ENCODE assay signal across 25 cellular contexts in genomic region chr1:3548895-3549294, GRCh38.
A peak's percentile ranks its signal among the peaks of the same experiment; 100 is the strongest.
DNase-seq lines count a peak whose midpoint lies in the region; ATAC-seq and TF ChIP-seq lines count a peak whose summit lies in the region.
"Had no signal": no experiment of that assay in that cellular context is flagged by ENCODE, and none has a peak within 500 bp of the region (broad histone marks: within the 10 kb centered on the region; RNA-seq: fewer than 3 reads in every experiment).

No MANE protein-coding gene starts in this region.

- CTCF ChIA-PET in IMR-90 (lab: Yijun Ruan, JAX): interaction anchor here (1.8 kb wide), 1 partner anchor 70 kb away, joined by 4 read pairs; no protein-coding TSS in a partner anchor
- CTCF ChIA-PET in activated CD4-positive, alpha-beta memory T cell treated with anti-CD3 and anti-CD28 coated beads, Interleukin-2, amount 10 ng/mL, durations not matched to agents 7 days and 5 days (lab: Charles Lee): no interaction called here

- intact Hi-C loops in IMR-90 (cut with micrococcal nuclease): no loop called here

- no peak for TF ChIP-seq POLR2A in IMR-90 (IDR thresholded peaks at IDR 0.05; ENCODE audit: low read depth, low read length)

- H3K23ac ChIP-seq in IMR-90 (ENCODE audit: low read depth, low read length) (no peak overlapping the region), neuronal stem cell (ENCODE audit: low read depth, low read length, poor library complexity) (no peak overlapping the region)

- no peak overlapping the region for H4K5ac ChIP-seq in IMR-90 (ENCODE audit: low read depth, low read length)

- WGBS in IMR-90 (ENCODE audit: extremely low coverage in 2 of 2, insufficient read length in 1 of 2), 2 experiments: no CpG with 5 or more reads among the region's 15 CpGs
- WGBS in neuronal stem cell (ENCODE audit: extremely low coverage in 2 of 2, insufficient read length in 2 of 2, insufficient replicate concordance in 1 of 2), 2 donors: no CpG with 5 or more reads among the region's 15 CpGs

- ATAC-seq in IMR-90 (ENCODE audit: low read depth): no peak
- ATAC-seq in HG02759 (IDR thresholded peaks at IDR 0.05; ENCODE audit: unreplicated experiment): no peak
- ATAC-seq: GM12878 had no signal

- H3K4me3 ChIP-seq in IMR-90 (ENCODE audit: insufficient read depth, low read depth, low read length): no peak overlapping the region
- H3K4me3 ChIP-seq in NT2/D1 (ENCODE audit: insufficient read length, low read depth): no peak overlapping the region
- no peak overlapping the region for H3K4me3 ChIP-seq in neuronal stem cell (ENCODE audit: low read length in 2 of 2)
- H3K4me3 ChIP-seq in coronary artery: no peak overlapping the region
- H3K4me3 ChIP-seq: BLaER1, GM12878 had no signal

- H3K27ac Mint-ChIP-seq in activated CD4-positive, alpha-beta memory T cell treated with anti-CD3 and anti-CD28 coated beads, Interleukin-2, amount 10 ng/mL, durations not matched to agents 7 days and 5 days: no peak overlapping the region
- H3K27ac Mint-ChIP-seq: CD14-positive monocyte; CD4-positive, alpha-beta memory T cell; CD4-positive, CD25-positive, alpha-beta regulatory T cell; CD8-positive, alpha-beta memory T cell had no signal

- no peak overlapping the region for H3K56ac ChIP-seq in IMR-90 (ENCODE audit: extremely low read depth, insufficient read depth, low read length)

- BruUV-seq in IMR-90 (replicated peaks; lab: Mats Ljungman, UMichigan): no TSS peak

- H4K91ac ChIP-seq in IMR-90 (ENCODE audit: insufficient read depth, low read depth, low read length) (no peak overlapping the region), neuronal stem cell (ENCODE audit: low read depth, low read length, poor library complexity) (no peak overlapping the region)

- H3K14ac ChIP-seq in IMR-90 (replicated peaks; ENCODE audit: low read depth, low read length): no peak overlapping the region
- H3K14ac ChIP-seq in neuronal stem cell (ENCODE audit: low read length): no peak overlapping the region

- H3K4me3 Mint-ChIP-seq in activated CD4-positive, alpha-beta memory T cell treated with anti-CD3 and anti-CD28 coated beads, Interleukin-2, amount 10 ng/mL, durations not matched to agents 7 days and 5 days: no peak overlapping the region
- H3K4me3 Mint-ChIP-seq: CD14-positive monocyte; CD4-positive, alpha-beta memory T cell; CD4-positive, CD25-positive, alpha-beta regulatory T cell; CD8-positive, alpha-beta memory T cell had no signal

- H3K18ac ChIP-seq in IMR-90 (ENCODE audit: low read depth, low read length): no peak overlapping the region
- H3K18ac ChIP-seq in neuronal stem cell (ENCODE audit: low read length): peak overlapping the region; percentile 38

- no peak overlapping the region for H2BK120ac ChIP-seq in IMR-90 (ENCODE audit: low read depth, low read length)
- no peak overlapping the region for H2BK120ac ChIP-seq in neuronal stem cell (ENCODE audit: low read depth, low read length)

- H3K4me2 ChIP-seq in IMR-90 (ENCODE audit: low read depth, low read length): no peak overlapping the region
- H3K4me2 ChIP-seq in neuronal stem cell (ENCODE audit: insufficient read depth, low read length, poor library complexity, severe bottlenecking): no peak overlapping the region

- no peak overlapping the region for H2BK5ac ChIP-seq in IMR-90 (ENCODE audit: low read depth, low read length, poor library complexity, severe bottlenecking)
- H2BK5ac ChIP-seq in neuronal stem cell (ENCODE audit: low read length): no peak overlapping the region

- H3K36me3 ChIP-seq in IMR-90 (ENCODE audit: control insufficient read depth, insufficient read depth, low read length): no peaks in the 10 kb centered on the region
- H3K36me3 ChIP-seq in NT2/D1 (ENCODE audit: insufficient read depth, insufficient read length, low read length): no peaks in the 10 kb centered on the region
- H3K36me3 ChIP-seq in neuronal stem cell (replicated peaks in 1 of 2; ENCODE audit: control insufficient read depth in 2 of 2, insufficient read depth in 2 of 2, low read length in 2 of 2): no peaks in the 10 kb centered on the region
- H3K36me3 ChIP-seq: BE2C had no signal

- DNase-seq in IMR-90 (no peak), NT2/D1 (ENCODE audit: low read depth, low spot score) (no peak), neuronal stem cell (ENCODE audit: low spot score) (no peak), anterior cingulate cortex (lab: John Stamatoyannopoulos, UW) (no peak), coronary artery (ENCODE audit: low spot score) (no peak)
- no peak for DNase-seq in activated CD4-positive, alpha-beta memory T cell treated with anti-CD3 and anti-CD28 coated beads, Interleukin-2, amount 10 ng/mL, durations not matched to agents 7 days and 5 days
- DNase-seq: 8988T; ACHN; BE2C; C1 segment of cervical spinal cord; CD4-positive, alpha-beta memory T cell; CD4-positive, CD25-positive, alpha-beta regulatory T cell; CD8-positive, alpha-beta memory T cell; COR-L47; DMS 273 treated with DMSO at 0.1 percent for 48 hours; DMS153; DMS53; DMS79; DND-41; GDM1 had no signal

- H3K27me3 ChIP-seq in IMR-90 (ENCODE audit: control insufficient read depth, insufficient read depth, low read length): peaks cover 1% of the 10 kb centered on the region; the same call in 1 of the 2 replicates
- H3K27me3 ChIP-seq in NT2/D1 (ENCODE audit: insufficient read depth, insufficient read length): no peaks in the 10 kb centered on the region
- H3K27me3 ChIP-seq in neuronal stem cell (ENCODE audit: control insufficient read depth in 3 of 3, insufficient read depth in 3 of 3, low read depth in 1 of 3, low read length in 3 of 3): no peaks in the 10 kb centered on the region
- H3K27me3 ChIP-seq: BE2C, BLaER1 had no signal

- TF ChIP-seq CTCF in IMR-90 (conservative IDR thresholded peaks at IDR 0.05; ENCODE audit: low read depth, low read length) (no peak), VCaP (conservative IDR thresholded peaks at IDR 0.05) (no peak), coronary artery (IDR thresholded peaks at IDR 0.05) (no peak)

- H3K36me3 Mint-ChIP-seq in activated CD4-positive, alpha-beta memory T cell treated with anti-CD3 and anti-CD28 coated beads, Interleukin-2, amount 10 ng/mL, durations not matched to agents 7 days and 5 days (ENCODE audit: low read depth): no peaks in the 10 kb centered on the region
- H3K36me3 Mint-ChIP-seq: CD14-positive monocyte; CD4-positive, alpha-beta memory T cell; CD4-positive, CD25-positive, alpha-beta regulatory T cell; CD8-positive, alpha-beta memory T cell had no signal

- POLR2A ChIA-PET in IMR-90 (lab: Charles Lee; ENCODE audit: unreplicated experiment): no interaction called here
- POLR2A ChIA-PET in activated CD4-positive, alpha-beta memory T cell treated with anti-CD3 and anti-CD28 coated beads, Interleukin-2, amount 10 ng/mL, durations not matched to agents 7 days and 5 days (lab: Charles Lee): no interaction called here

- no peaks in the 10 kb centered on the region for H4K20me1 ChIP-seq in IMR-90 (ENCODE audit: insufficient read depth, low read length)

- no peak overlapping the region for H4K8ac ChIP-seq in IMR-90 (ENCODE audit: low read depth in 2 of 2, low read length in 2 of 2)
- no peak overlapping the region for H4K8ac ChIP-seq in neuronal stem cell (ENCODE audit: low read depth, low read length)

- H2AFZ ChIP-seq in IMR-90 (replicated peaks; ENCODE audit: low read length, poor library complexity) (no peak overlapping the region), neuronal stem cell (ENCODE audit: low read length) (no peak overlapping the region)

- H2BK15ac ChIP-seq in IMR-90 (ENCODE audit: low read depth, low read length) (no peak overlapping the region), neuronal stem cell (ENCODE audit: low read length) (no peak overlapping the region)

- H2AK5ac ChIP-seq in IMR-90 (ENCODE audit: low read depth, low read length): no peak overlapping the region
- H2AK5ac ChIP-seq in neuronal stem cell (ENCODE audit: low read depth, low read length): peak overlapping the region; percentile 13

- H3K79me1 ChIP-seq in IMR-90 (ENCODE audit: low read depth in 1 of 2, low read length in 2 of 2) (no peaks in the 10 kb centered on the region), neuronal stem cell (ENCODE audit: low read depth, low read length) (peaks cover 15% of the 10 kb centered on the region)

- dilution Hi-C loops in IMR-90 (cut with HindIII; ENCODE audit: low sequenced_read_pairs, unreplicated experiment): no loop called here

- no peak for TF ChIP-seq RAD21 in IMR-90 (IDR thresholded peaks at IDR 0.05; ENCODE audit: low read length)

- H2BK20ac ChIP-seq in IMR-90 (ENCODE audit: low read depth, low read length): no peak overlapping the region

- in situ Hi-C loops in IMR-90 (cut with MboI; ENCODE audit: low sequenced_read_pairs): no loop called here

- no peaks in the 10 kb centered on the region for H3K4me1 Mint-ChIP-seq in activated CD4-positive, alpha-beta memory T cell treated with anti-CD3 and anti-CD28 coated beads, Interleukin-2, amount 10 ng/mL, durations not matched to agents 7 days and 5 days
- H3K4me1 Mint-ChIP-seq: CD14-positive monocyte; CD4-positive, alpha-beta memory T cell; CD4-positive, CD25-positive, alpha-beta regulatory T cell; CD8-positive, alpha-beta memory T cell had no signal

- H3K9me3 Mint-ChIP-seq in activated CD4-positive, alpha-beta memory T cell treated with anti-CD3 and anti-CD28 coated beads, Interleukin-2, amount 10 ng/mL, durations not matched to agents 7 days and 5 days: no peaks in the 10 kb centered on the region
- H3K9me3 Mint-ChIP-seq: CD14-positive monocyte; CD4-positive, alpha-beta memory T cell; CD4-positive, CD25-positive, alpha-beta regulatory T cell; CD8-positive, alpha-beta memory T cell had no signal

- H3K9me1 ChIP-seq in IMR-90 (ENCODE audit: insufficient read depth, low read length): no peaks in the 10 kb centered on the region

- H3K9ac ChIP-seq in IMR-90 (ENCODE audit: low read depth, low read length) (no peak overlapping the region), NT2/D1 (ENCODE audit: insufficient read length, low read depth) (peak overlapping the region; percentile 21), neuronal stem cell (ENCODE audit: low read depth, low read length, poor library complexity) (peak overlapping the region; percentile 21)
- H3K9ac ChIP-seq: BLaER1 had no signal

- H3K4me1 ChIP-seq in IMR-90 (ENCODE audit: control insufficient read depth, insufficient read depth, low read length) (peaks cover 32% of the 10 kb centered on the region), NT2/D1 (ENCODE audit: insufficient read depth, insufficient read length) (peaks cover 25% of the 10 kb centered on the region), neuronal stem cell (ENCODE audit: control insufficient read depth in 2 of 2, insufficient read depth in 1 of 2, low read depth in 1 of 2, low read length in 2 of 2) (peaks cover 18 to 21% of the 10 kb centered on the region in 2 donors)
- H3K4me1 ChIP-seq: BE2C had no signal

- no peaks in the 10 kb centered on the region for H3K27me3 Mint-ChIP-seq in activated CD4-positive, alpha-beta memory T cell treated with anti-CD3 and anti-CD28 coated beads, Interleukin-2, amount 10 ng/mL, durations not matched to agents 7 days and 5 days
- H3K27me3 Mint-ChIP-seq: CD4-positive, alpha-beta memory T cell; CD4-positive, CD25-positive, alpha-beta regulatory T cell; CD8-positive, alpha-beta memory T cell had no signal

- H3K9me3 ChIP-seq in IMR-90 (ENCODE audit: control insufficient read depth, insufficient read depth, low read length) (no peaks in the 10 kb centered on the region), NT2/D1 (ENCODE audit: insufficient read depth, low read length) (no peaks in the 10 kb centered on the region), neuronal stem cell (replicated peaks in 1 of 2; ENCODE audit: control insufficient read depth in 2 of 2, insufficient read depth in 1 of 2, low read depth in 1 of 2, low read length in 2 of 2) (no peaks in the 10 kb centered on the region)
- H3K9me3 ChIP-seq: BE2C, BLaER1 had no signal

- H2AK9ac ChIP-seq in IMR-90 (replicated peaks; ENCODE audit: low read depth, low read length, poor library complexity): peak overlapping the region; percentile 72

- no peak overlapping the region for H3K27ac ChIP-seq in IMR-90 (ENCODE audit: insufficient read depth, low read length)
- H3K27ac ChIP-seq in VCaP: peak overlapping the region; percentile 86
- H3K27ac ChIP-seq in neuronal stem cell (replicated peaks; ENCODE audit: low read length): no peak overlapping the region
- peak overlapping the region in 1 of 2 donors; percentile 74 for H3K27ac ChIP-seq in coronary artery
- H3K27ac ChIP-seq: BLaER1 had no signal

- H3K4ac ChIP-seq in IMR-90 (ENCODE audit: low read depth, low read length) (peak overlapping the region; percentile 86; the same call in 1 of the 2 replicates), neuronal stem cell (ENCODE audit: low read length) (no peak overlapping the region)

- no peak overlapping the region for H2BK12ac ChIP-seq in neuronal stem cell (ENCODE audit: low read length)
